8 cellular contexts compared by ENCODE assay signal in the genomic region with DNA sequence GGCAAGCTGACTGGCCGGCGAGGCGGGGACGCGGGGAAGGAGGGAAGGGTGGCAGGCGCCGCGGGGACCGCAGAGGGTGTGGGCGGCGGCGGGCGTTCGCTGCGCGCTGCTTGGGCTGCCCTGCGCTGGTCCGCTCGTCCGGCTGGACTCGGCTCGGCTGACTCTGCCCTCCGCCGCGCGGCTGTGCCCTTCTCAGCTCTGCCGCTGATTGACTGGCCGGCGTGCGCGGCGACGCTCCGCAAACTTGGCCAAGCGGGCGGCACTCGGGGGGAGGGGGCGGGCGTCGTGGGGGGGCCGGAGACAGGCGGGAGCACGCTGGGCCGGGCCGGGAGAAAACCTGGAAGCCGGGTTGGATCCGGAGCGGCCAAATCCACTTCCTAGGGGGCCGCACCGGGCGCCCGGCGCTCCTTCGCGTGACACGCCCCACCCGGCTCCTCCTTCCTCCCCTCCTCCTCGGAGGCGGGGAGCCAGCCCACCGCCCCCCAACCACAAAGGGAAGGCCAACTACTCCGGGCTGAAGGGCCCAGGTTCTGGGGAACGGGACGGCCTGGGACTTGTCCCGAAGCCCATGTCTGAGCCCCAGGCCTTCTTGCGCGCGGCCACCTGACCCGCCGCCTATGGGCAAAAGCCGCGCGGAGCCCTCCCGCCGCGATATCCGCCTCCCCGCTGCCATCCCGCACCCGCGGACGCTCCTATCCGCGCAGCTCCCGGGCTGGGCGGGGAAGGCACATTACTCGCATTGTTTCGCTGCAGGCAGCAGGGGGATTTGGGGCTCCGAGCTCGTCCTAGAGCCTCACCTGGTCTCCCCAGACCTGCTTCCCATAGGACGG. TPM values are rescaled to one million over a fixed set of nuclear protein-coding genes. Genes with fewer than 3 reads are reported as not detected.
DNase-seq lines count a peak whose midpoint lies in the region; ATAC-seq and TF ChIP-seq lines count a peak whose summit lies in the region.

A gene (minus strand): TSS at position 214 of the 830 bp plus-strand sequence. CDS start 524 bp downstream, outside the sequence.

- no peak for TF ChIP-seq CTCF in coronary artery (IDR thresholded peaks at IDR 0.05)
- no peak for TF ChIP-seq CTCF in tibial artery (IDR thresholded peaks at IDR 0.05)

- peak; percentile 0 to 3 for DNase-seq in activated CD4-positive, alpha-beta T cell treated with anti-CD3 and anti-CD28 coated beads, Interleukin-2, amount 50 U/mL, for 48 hours
- DNase-seq in activated CD4-positive, alpha-beta T cell treated with anti-CD3 and anti-CD28 coated beads, Interleukin-2, amount 50 U/mL, for 1 hour = no peak
- DNase-seq in NCI-H460 (ENCODE audit: extremely low read depth, low read depth) (peak; percentile 7), coronary artery (ENCODE audit: low spot score) (peak; percentile 77), medulla oblongata (ENCODE audit: extremely low spot score) (peak; percentile 39), tibial artery (peak; percentile 52 to 85)

- peaks cover 0 to 27% (median 2%) of the 10 kb centered on the region in 4 donors for H3K4me1 ChIP-seq in tibial artery

- H3K4me3 ChIP-seq in coronary artery (peak within 1 kb of the TSS; percentile 83), tibial artery (peak within 1 kb of the TSS; percentile 77 to 81)

- H3K27me3 ChIP-seq in tibial artery = no peaks in the 10 kb centered on the region

- H3K36me3 ChIP-seq in tibial artery = no peaks in the 10 kb centered on the region

- ATAC-seq in HG02938 (IDR thresholded peaks at IDR 0.05; ENCODE audit: unreplicated experiment) (no peak), HG02678 (IDR thresholded peaks at IDR 0.05; ENCODE audit: unreplicated experiment) (no peak)

- intact Hi-C loops in tibial artery (cut with DNase I; ENCODE audit: low total_unique reads) = no loop called here

- no peaks in the 10 kb centered on the region for H3K9me3 ChIP-seq in tibial artery

- H3K27ac ChIP-seq in coronary artery = peak within 1 kb of the TSS; percentile 49 to 85
- H3K27ac ChIP-seq in tibial artery = peak within 1 kb of the TSS; percentile 84 to 86

RNA-seq across cellular contexts. Expression of the gene that starts here (rescaled TPM):
- total RNA-seq in NCI-H460 (2014; rRNA removed; shearing (Covaris generic)) = not detected in 2 replicates
- polyA plus RNA-seq in NCI-H460 (2014; cell fraction: nucleus; rRNA removed) = not detected in 2 replicates

Comparison
In these comparisons a context has a peak if more than half of its experiments do, and no peak if none do; other contexts are left out.
1. Peak in DNase-seq in NCI-H460; RNA of the gene not detected or under 1 TPM.